Comparison of ENCODE assay signal across 1 cellular context in genomic region chr5:27241564-27242257, GRCh38.
TF ChIP-seq lines count a peak whose summit lies in the region.

No MANE protein-coding gene starts in this region.

TF ChIP-seq in SK-N-SH, 30 proteins besides CTCF, POLR2A, EP300 and RAD21 (continued from another document):
- peak; percentile 27; the same call in 1 of the 2 replicates for TF ChIP-seq MAX (IDR thresholded peaks at IDR 0.05; ENCODE audit: low read depth)
- TF ChIP-seq CHD2 (IDR thresholded peaks at IDR 0.05; ENCODE audit: low read length, partially characterized antibody) = no peak
- TF ChIP-seq FOSL2 (IDR thresholded peaks at IDR 0.05; ENCODE audit: borderline replicate concordance, low read depth) = peak; percentile 99
- TF ChIP-seq IRF3 (IDR thresholded peaks at IDR 0.05; ENCODE audit: low read depth, low read length) = no peak
- peak; percentile 89 for TF ChIP-seq MEF2A (IDR thresholded peaks at IDR 0.05; ENCODE audit: borderline replicate concordance, low read depth)
- peak; percentile 100 for TF ChIP-seq JUND (IDR thresholded peaks at IDR 0.05)
- peak; percentile 95 for TF ChIP-seq RXRA (IDR thresholded peaks at IDR 0.05; ENCODE audit: borderline replicate concordance, low read depth)
- TF ChIP-seq GABPA (IDR thresholded peaks at IDR 0.05; ENCODE audit: low read depth) = peak; percentile 26; the same call in 1 of the 2 replicates
- peak; percentile 94; the same call in 1 of the 2 replicates for TF ChIP-seq FOXM1 (IDR thresholded peaks at IDR 0.05; ENCODE audit: low read depth)
- TF ChIP-seq YY1 (IDR thresholded peaks at IDR 0.05; ENCODE audit: low read depth) = no peak; the same call in 1 of the 2 replicates
- peak; percentile 94 for TF ChIP-seq POLR2AphosphoS5 (IDR thresholded peaks at IDR 0.05; ENCODE audit: low read depth, low read length)
- TF ChIP-seq PBX3 (IDR thresholded peaks at IDR 0.05) = peak; percentile 93
- peak; percentile 99 for TF ChIP-seq TCF12 (IDR thresholded peaks at IDR 0.05)
- no peak for TF ChIP-seq SIN3A (IDR thresholded peaks at IDR 0.05; ENCODE audit: borderline replicate concordance, low read depth, low read length)
- TF ChIP-seq TAF1 (IDR thresholded peaks at IDR 0.05; ENCODE audit: borderline replicate concordance, low read depth, low read length) = no peak
- TF ChIP-seq EZH2phosphoT487 (IDR thresholded peaks at IDR 0.05; ENCODE audit: borderline replicate concordance, low read depth) = no peak
- peak; percentile 87 for TF ChIP-seq ZBTB33 (IDR thresholded peaks at IDR 0.05; ENCODE audit: borderline replicate concordance, low read depth)
- 0 out of 2 replicates have a peak, but pooled peaks have one; percentile 11 for TF ChIP-seq ELF1 (IDR thresholded peaks at IDR 0.05)
- no peak for TF ChIP-seq USF2 (IDR thresholded peaks at IDR 0.05; ENCODE audit: borderline replicate concordance, low read depth, low read length)
- peak; percentile 99 for TF ChIP-seq TEAD4 (IDR thresholded peaks at IDR 0.05; ENCODE audit: borderline replicate concordance, insufficient read depth)
